Comparison of ENCODE assay signal across 11 cellular contexts in genomic region chr5:159764283-159764927, GRCh38.
A peak's percentile ranks its signal among the peaks of the same experiment; 100 is the strongest.
DNase-seq lines count a peak whose midpoint lies in the region; ATAC-seq and TF ChIP-seq lines count a peak whose summit lies in the region.
"Had no signal": no experiment of that assay in that cellular context is flagged by ENCODE, and none has a peak within 500 bp of the region (broad histone marks: within the 10 kb centered on the region; RNA-seq: fewer than 3 reads in every experiment).

No MANE protein-coding gene starts in this region.

- H2AFZ ChIP-seq in Karpas-422 (ENCODE audit: low read length) = no peak overlapping the region

- H3K9ac ChIP-seq in Karpas-422 (ENCODE audit: low read length) = no peak overlapping the region

- no peaks in the 10 kb centered on the region for H3K9me3 ChIP-seq in Karpas-422 (ENCODE audit: low read length)
- H3K9me3 ChIP-seq: thyroid gland had no signal

- no peak for ATAC-seq in HG03095 (IDR thresholded peaks at IDR 0.05; ENCODE audit: unreplicated experiment)
- no peak for ATAC-seq in GM19467 (IDR thresholded peaks at IDR 0.05; ENCODE audit: unreplicated experiment)

- no peaks in the 10 kb centered on the region for H3K27me3 ChIP-seq in Karpas-422 (ENCODE audit: low read length)
- H3K27me3 ChIP-seq: thyroid gland had no signal

- H3K27ac ChIP-seq in Karpas-422 (ENCODE audit: low read length) = no peak overlapping the region
- H3K27ac ChIP-seq: thyroid gland had no signal

- no peak overlapping the region for H3K4me3 ChIP-seq in cardiac fibroblast (replicated peaks in 1 of 2; ENCODE audit: low read depth in 2 of 2, low read length in 2 of 2)
- no peak overlapping the region for H3K4me3 ChIP-seq in Karpas-422 (ENCODE audit: low read length)
- H3K4me3 ChIP-seq: thyroid gland had no signal

- H3K9me2 ChIP-seq in Karpas-422 (replicated peaks; ENCODE audit: insufficient read depth, low read length) = no peaks in the 10 kb centered on the region

- H4K20me1 ChIP-seq in Karpas-422 (ENCODE audit: insufficient read depth, low read depth, low read length) = no peaks in the 10 kb centered on the region

- TF ChIP-seq CTCF in cardiac fibroblast (IDR thresholded peaks at IDR 0.05; ENCODE audit: low read depth, low read length) = no peak

- H3K79me2 ChIP-seq in Karpas-422 (ENCODE audit: low read length) = no peaks in the 10 kb centered on the region

- no peak overlapping the region for H3K4me2 ChIP-seq in Karpas-422 (ENCODE audit: low read depth, low read length, poor library complexity, severe bottlenecking)

- no peaks in the 10 kb centered on the region for H3K36me3 ChIP-seq in Karpas-422 (ENCODE audit: insufficient read depth, low read length)
- H3K36me3 ChIP-seq: thyroid gland had no signal

- DNase-seq in Daoy (ENCODE audit: low read depth) (peak; percentile 75), MV-4-11 (lab: John Stamatoyannopoulos, UW) (peak; percentile 98), cardiac fibroblast (ENCODE audit: low read depth in 2 of 2) (peak; percentile 88 to 94), myocyte (ENCODE audit: low read depth) (peak; percentile 80), NK-92 (lab: John Stamatoyannopoulos, UW; ENCODE audit: unreplicated experiment) (no peak), Karpas-422 (no peak)
- DNase-seq: NCI-H2227 treated with DMSO at 0.1 percent for 48 hours, small intestine, thyroid gland had no signal

- H3K4me1 ChIP-seq in Karpas-422 (ENCODE audit: low read length) = no peaks in the 10 kb centered on the region
- H3K4me1 ChIP-seq: thyroid gland had no signal

Comparison
In these comparisons a context has a peak if more than half of its experiments do, and no peak if none do; other contexts are left out.
1. DNase-seq: peak in Daoy (single experiment), MV-4-11 (single experiment), cardiac fibroblast (2 of 2) and myocyte (single experiment); none in NK-92 (single experiment) and Karpas-422 (single experiment).